In the genomic region with DNA sequence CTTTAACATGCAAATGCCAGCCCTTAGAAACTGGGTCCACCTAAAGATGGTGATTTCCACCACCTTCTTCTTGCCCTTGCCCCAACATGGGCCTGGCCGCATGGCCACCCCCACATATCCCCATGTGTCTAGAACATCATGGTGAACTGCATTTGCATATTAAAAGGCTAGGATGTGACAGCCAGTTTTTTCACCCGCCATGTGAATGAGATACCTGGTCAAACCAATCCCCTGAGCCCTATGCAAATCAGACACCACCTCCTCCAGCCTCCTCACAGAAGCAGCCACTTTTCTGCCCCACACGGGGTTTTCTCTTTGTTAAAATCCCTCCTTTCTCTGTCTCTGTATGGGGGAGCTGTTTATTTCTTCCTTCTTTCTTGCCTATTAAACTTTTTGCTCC, we compare ENCODE assay signal across 16 cellular contexts.
DNase-seq lines count a peak whose midpoint lies in the region; ATAC-seq, FAIRE-seq and TF ChIP-seq lines count a peak whose summit lies in the region.
"Had no signal": no experiment of that assay in that cellular context is flagged by ENCODE, and none has a peak within 500 bp of the region (broad histone marks: within the 10 kb centered on the region; RNA-seq: fewer than 3 reads in every experiment).

No MANE protein-coding gene starts in this region.

- DNase-seq in ELF-1 (ENCODE audit: low read depth, low spot score) (peak; percentile 6), WTC11 (ENCODE audit: low spot score) (peak; percentile 11), iPS DF 4.7 (ENCODE audit: extremely low read depth, low spot score) (peak; percentile 11), GM19240 (ENCODE audit: insufficient read length, low spot score) (no peak), MCF 10A (ENCODE audit: unreplicated experiment) (no peak), GM19239 (ENCODE audit: insufficient read length, low spot score) (no peak)
- DNase-seq: ACHN; Calu3; CD4-positive, alpha-beta T cell; DMS 273 treated with DMSO at 0.1 percent for 48 hours had no signal

- intact Hi-C loops in MCF 10A (cut with micrococcal nuclease) = no loop called here

- no peak overlapping the region for H3K4me3 ChIP-seq in HUES64 (ENCODE audit: low read length)
- H3K4me3 ChIP-seq: BLaER1 treated with 17β-estradiol and CSF1 and Interleukin-3, amounts not matched to agents 10 nM and 100 nM; K562 had no signal

- H3K36me3 ChIP-seq in HUES64 (ENCODE audit: insufficient read depth, low read length) = no peaks in the 10 kb centered on the region
- H3K36me3 ChIP-seq: BLaER1 treated with 17β-estradiol and CSF1 and Interleukin-3, amounts not matched to agents 10 nM and 100 nM had no signal

- H3K4me3 Mint-ChIP-seq in WTC11 = no peak overlapping the region
- no peak overlapping the region for H3K4me3 Mint-ChIP-seq in MCF 10A (ENCODE audit: unreplicated experiment)
- H3K4me3 Mint-ChIP-seq: CD4-positive, alpha-beta T cell had no signal

- peaks cover 10% of the 10 kb centered on the region for H3K36me3 Mint-ChIP-seq in WTC11
- H3K36me3 Mint-ChIP-seq in MCF 10A (ENCODE audit: insufficient read depth, unreplicated experiment) = no peaks in the 10 kb centered on the region

- H3K4me1 Mint-ChIP-seq in WTC11 (peaks cover 17% of the 10 kb centered on the region), MCF 10A (ENCODE audit: insufficient read depth, unreplicated experiment) (no peaks in the 10 kb centered on the region)

- no peaks in the 10 kb centered on the region for H3K27me3 ChIP-seq in HUES64 (ENCODE audit: insufficient read depth, low read length)
- H3K27me3 ChIP-seq: BLaER1 treated with 17β-estradiol and CSF1 and Interleukin-3, amounts not matched to agents 10 nM and 100 nM had no signal

- H3K9me3 Mint-ChIP-seq in WTC11 (peaks cover 24% of the 10 kb centered on the region), MCF 10A (ENCODE audit: unreplicated experiment) (peaks cover 7% of the 10 kb centered on the region)

- H3K27me3 Mint-ChIP-seq in WTC11 (ENCODE audit: low read depth) = no peaks in the 10 kb centered on the region
- H3K27me3 Mint-ChIP-seq in MCF 10A (ENCODE audit: insufficient read depth, unreplicated experiment) = no peaks in the 10 kb centered on the region
- H3K27me3 Mint-ChIP-seq: CD4-positive, alpha-beta T cell had no signal

- no peak for FAIRE-seq in GM19239 (lab: Jason Lieb, UNC)
- FAIRE-seq: GM12891, H54, K562 had no signal

- POLR2A ChIA-PET in WTC11 (lab: Charles Lee) = no interaction called here
- POLR2A ChIA-PET in MCF 10A (lab: Yijun Ruan, JAX) = no interaction called here

- peak overlapping the region; percentile 29; the same call in 1 of the 2 replicates for H3K27ac ChIP-seq in HUES64 (ENCODE audit: low read depth, low read length)
- H3K27ac ChIP-seq: BLaER1 treated with 17β-estradiol and CSF1 and Interleukin-3, amounts not matched to agents 10 nM and 100 nM had no signal

- H3K27ac Mint-ChIP-seq in WTC11 (peak overlapping the region; percentile 30; the same call in 1 of the 2 replicates), MCF 10A (ENCODE audit: low read depth, unreplicated experiment) (no peak overlapping the region)
- H3K27ac Mint-ChIP-seq: CD4-positive, alpha-beta T cell had no signal

- H3K4me1 ChIP-seq in HUES64 (ENCODE audit: insufficient read depth, low read length) = peaks cover 14% of the 10 kb centered on the region; the same call in 1 of the 2 replicates
- H3K4me1 ChIP-seq: BLaER1 treated with 17β-estradiol and CSF1 and Interleukin-3, amounts not matched to agents 10 nM and 100 nM had no signal

- no peaks in the 10 kb centered on the region for H3K9me3 ChIP-seq in HUES64 (ENCODE audit: insufficient read depth, low read depth, low read length)

- CTCF ChIA-PET in WTC11 (lab: Charles Lee) (no interaction called here), MCF 10A (lab: Yijun Ruan, JAX) (interaction anchor here (0.6 to 0.7 kb wide), 2 partner anchors 893 to 1443 kb away, joined by 3 to 5 read pairs; no protein-coding TSS in a partner anchor)

- BruUV-seq in MCF 10A (replicated peaks; lab: Mats Ljungman, UMichigan) = no TSS peak

- WGBS in HUES64 = 77% methylated on average over 3 of the region's 3 CpGs

- no peak overlapping the region for H3K9ac ChIP-seq in HUES64 (ENCODE audit: low read depth, low read length)
- H3K9ac ChIP-seq: BLaER1 treated with 17β-estradiol and CSF1 and Interleukin-3, amounts not matched to agents 10 nM and 100 nM had no signal

- TF ChIP-seq CTCF in WTC11 (IDR thresholded peaks at IDR 0.05) (no peak), MCF 10A (IDR thresholded peaks at IDR 0.05; ENCODE audit: unreplicated experiment) (no peak)

- ATAC-seq in WTC11 (peak; percentile 94), HG03571 (IDR thresholded peaks at IDR 0.05; ENCODE audit: unreplicated experiment) (no peak)
- ATAC-seq: K562 had no signal

TF ChIP-seq in WTC11, 78 proteins besides CTCF, POLR2A, EP300 and RAD21:
- TF ChIP-seq ZNF317 (CRISPR knock-in tag; IDR thresholded peaks at IDR 0.05; ENCODE audit: borderline replicate concordance, low read depth) (no peak), ESRRA (CRISPR knock-in tag; IDR thresholded peaks at IDR 0.05; ENCODE audit: borderline replicate concordance) (no peak), NR2C2 (CRISPR knock-in tag; IDR thresholded peaks at IDR 0.05) (no peak), ZNF671 (CRISPR knock-in tag; IDR thresholded peaks at IDR 0.05) (no peak), NFATC4 (CRISPR knock-in tag; IDR thresholded peaks at IDR 0.05) (no peak), NFE2L1 (CRISPR knock-in tag; IDR thresholded peaks at IDR 0.05) (no peak), GABPB1 (CRISPR knock-in tag; IDR thresholded peaks at IDR 0.05) (no peak), EMX1 (CRISPR knock-in tag; IDR thresholded peaks at IDR 0.05) (no peak), CREM (CRISPR knock-in tag; IDR thresholded peaks at IDR 0.05) (no peak)
- TF ChIP-seq, protein P1, sequence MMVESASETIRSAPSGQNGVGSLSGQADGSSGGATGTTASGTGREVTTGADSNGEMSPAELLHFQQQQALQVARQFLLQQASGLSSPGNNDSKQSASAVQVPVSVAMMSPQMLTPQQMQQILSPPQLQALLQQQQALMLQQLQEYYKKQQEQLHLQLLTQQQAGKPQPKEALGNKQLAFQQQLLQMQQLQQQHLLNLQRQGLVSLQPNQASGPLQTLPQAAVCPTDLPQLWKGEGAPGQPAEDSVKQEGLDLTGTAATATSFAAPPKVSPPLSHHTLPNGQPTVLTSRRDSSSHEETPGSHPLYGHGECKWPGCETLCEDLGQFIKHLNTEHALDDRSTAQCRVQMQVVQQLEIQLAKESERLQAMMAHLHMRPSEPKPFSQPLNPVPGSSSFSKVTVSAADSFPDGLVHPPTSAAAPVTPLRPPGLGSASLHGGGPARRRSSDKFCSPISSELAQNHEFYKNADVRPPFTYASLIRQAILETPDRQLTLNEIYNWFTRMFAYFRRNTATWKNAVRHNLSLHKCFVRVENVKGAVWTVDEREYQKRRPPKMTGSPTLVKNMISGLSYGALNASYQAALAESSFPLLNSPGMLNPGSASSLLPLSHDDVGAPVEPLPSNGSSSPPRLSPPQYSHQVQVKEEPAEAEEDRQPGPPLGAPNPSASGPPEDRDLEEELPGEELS (CRISPR knock-in tag; IDR thresholded peaks at IDR 0.05) = no peak

Comparison
In these comparisons a context has a peak if more than half of its experiments do, and no peak if none do; other contexts are left out.
1. DNase-seq: peak in ELF-1 (single experiment), WTC11 (single experiment) and iPS DF 4.7 (single experiment); none in GM19240 (single experiment), MCF 10A (single experiment) and GM19239 (single experiment).